12 cellular contexts compared by ENCODE assay signal in the genomic region with DNA sequence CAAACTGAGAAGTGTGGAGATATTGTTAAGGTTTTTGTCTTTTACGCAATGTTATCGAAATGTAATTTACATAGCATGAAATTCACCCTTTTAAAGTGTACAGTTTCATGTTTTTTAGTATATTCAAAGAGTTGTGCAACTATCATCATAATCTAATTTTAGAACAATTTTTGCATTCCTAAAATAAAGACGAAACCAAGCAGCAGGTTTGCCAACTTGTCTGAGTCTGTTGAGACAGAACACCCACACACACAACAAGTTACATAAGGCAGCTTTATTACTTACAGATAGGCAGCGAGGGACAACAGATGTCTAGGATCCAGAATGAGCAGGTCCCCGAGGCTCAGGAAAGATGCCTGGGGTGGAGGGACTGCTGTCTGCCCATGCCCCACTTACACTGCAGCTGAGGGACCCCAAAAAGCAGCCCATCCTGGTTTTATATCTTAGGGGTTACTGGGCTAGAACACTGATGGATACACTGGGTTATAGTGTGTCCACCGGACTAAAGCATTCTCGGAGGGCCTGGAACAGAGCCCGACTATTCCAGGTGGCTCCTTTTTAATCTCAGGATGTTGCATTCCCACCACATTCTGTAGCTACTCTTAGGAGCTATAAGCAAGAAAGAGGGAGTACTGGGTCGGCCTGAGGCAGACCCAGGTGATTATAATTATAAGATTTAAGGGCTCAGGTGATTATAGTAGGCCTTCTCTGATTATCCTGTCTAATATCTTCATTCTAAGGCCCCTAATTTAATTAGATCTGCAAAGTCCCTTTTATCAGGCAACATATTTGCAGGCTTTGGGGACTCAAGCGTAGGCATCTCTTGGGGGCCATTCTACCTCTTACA.
DNase-seq lines count a peak whose midpoint lies in the region; ATAC-seq and TF ChIP-seq lines count a peak whose summit lies in the region.
"Had no signal": no experiment of that assay in that cellular context is flagged by ENCODE, and none has a peak within 500 bp of the region (broad histone marks: within the 10 kb centered on the region; RNA-seq: fewer than 3 reads in every experiment).

No MANE protein-coding gene starts in this region.

- H3K4me1 ChIP-seq in A673 (ENCODE audit: insufficient read depth, low read length, poor library complexity, severe bottlenecking) (peaks cover 18% of the 10 kb centered on the region), SK-N-SH (ENCODE audit: control insufficient read depth in 1 of 2, insufficient read depth in 2 of 2, low read depth in 1 of 2, low read length in 1 of 2) (peaks cover 0 to 3% of the 10 kb centered on the region in 2 experiments; a peak in 2 of 4 replicates)

- H3K9me3 ChIP-seq in A673 (ENCODE audit: low read depth, low read length, poor library complexity, severe bottlenecking) (no peaks in the 10 kb centered on the region), SK-N-SH (no peaks in the 10 kb centered on the region)

- intact Hi-C loops in A673 (cut with micrococcal nuclease; ENCODE audit: unreplicated experiment): loop anchor here (10.0 kb wide), 1 partner anchor 234 kb away; no protein-coding TSS in a partner anchor

- H3K27me3 ChIP-seq in A673 (replicated peaks; ENCODE audit: insufficient read depth, low read depth, low read length, poor library complexity) (no peaks in the 10 kb centered on the region), SK-N-SH (ENCODE audit: insufficient read depth) (no peaks in the 10 kb centered on the region)

- no peak for ATAC-seq in HG02588 (IDR thresholded peaks at IDR 0.05; ENCODE audit: unreplicated experiment)
- ATAC-seq in GM21515 (IDR thresholded peaks at IDR 0.05; ENCODE audit: unreplicated experiment): no peak
- no peak for ATAC-seq in HG03521 (IDR thresholded peaks at IDR 0.05; ENCODE audit: unreplicated experiment)

- H3K27ac ChIP-seq in A673 (ENCODE audit: low read depth, low read length, poor library complexity, severe bottlenecking) (peak overlapping the region; percentile 1), SK-N-SH (ENCODE audit: low read depth in 2 of 2, low read length in 1 of 2) (peak overlapping the region in 1 of 2 experiments; percentile 12; a peak in 1 of 4 replicates)

- no peak overlapping the region for H3K9ac ChIP-seq in SK-N-SH

- TF ChIP-seq RAD21 in SK-N-SH (IDR thresholded peaks at IDR 0.05; ENCODE audit: low read length): no peak

- H3K4me3 ChIP-seq in A673 (ENCODE audit: low read depth, low read length, poor library complexity, severe bottlenecking) (no peak overlapping the region), SK-N-SH (ENCODE audit: low read depth in 2 of 2, low read length in 1 of 2) (no peak overlapping the region)

- POLR2A ChIA-PET in A673 (lab: Charles Lee; ENCODE audit: low non-redundant PET) (no interaction called here), SK-N-SH (lab: Yijun Ruan, JAX) (no interaction called here)

- peak overlapping the region; percentile 27; the same call in 1 of the 2 replicates for H2AFZ ChIP-seq in SK-N-SH (ENCODE audit: low read depth)

- TF ChIP-seq CTCF in A673 (conservative IDR thresholded peaks at IDR 0.05; ENCODE audit: low read depth, low read length): no peak
- TF ChIP-seq CTCF in SK-N-SH (IDR thresholded peaks at IDR 0.05): no peak

- DNase-seq in A673 (ENCODE audit: low spot score): peak; percentile 40
- DNase-seq in G401 (ENCODE audit: low spot score): peak; percentile 89
- no peak for DNase-seq in SK-N-SH
- peak; percentile 91 for DNase-seq in fibroblast of peridontal ligament (ENCODE audit: extremely low read depth)
- DNase-seq in hepatic stellate cell (ENCODE audit: low spot score): no peak
- DNase-seq: activated CD4-positive, alpha-beta T cell treated with anti-CD3 and anti-CD28 coated beads, Interleukin-2, amount 50 U/mL, for 48 hours; AML-193; aorta; effector CD8-positive, alpha-beta T cell had no signal

- no peak overlapping the region for H3K4me2 ChIP-seq in SK-N-SH

- H3K9me2 ChIP-seq in SK-N-SH: no peaks in the 10 kb centered on the region

- H3K36me3 ChIP-seq in A673 (ENCODE audit: insufficient read depth, low read length, poor library complexity, severe bottlenecking) (no peaks in the 10 kb centered on the region), SK-N-SH (replicated peaks in 1 of 2; ENCODE audit: control insufficient read depth in 1 of 2, insufficient read depth in 2 of 2, low read length in 1 of 2) (no peaks in the 10 kb centered on the region)

- in situ Hi-C loops in G401 (cut with HindIII; ENCODE audit: low sequenced_read_pairs): no loop called here

- no peaks in the 10 kb centered on the region for H4K20me1 ChIP-seq in SK-N-SH (ENCODE audit: insufficient read depth)

- 58% methylated on average over 10 of the region's 10 CpGs for WGBS in SK-N-SH (ENCODE audit: low lambda C conversion rate)

- H3F3A ChIP-seq in SK-N-SH (replicated peaks; ENCODE audit: insufficient read depth): no peaks in the 10 kb centered on the region

- CTCF ChIA-PET in A673 (lab: Charles Lee) (no interaction called here), SK-N-SH (lab: Yijun Ruan, JAX) (interaction anchor here (1.0 kb wide), 1 partner anchor 10 kb away, joined by 3 read pairs; no protein-coding TSS in a partner anchor)

- no peaks in the 10 kb centered on the region for H3K79me2 ChIP-seq in SK-N-SH (ENCODE audit: insufficient read depth)

- no peak for TF ChIP-seq EP300 in SK-N-SH (IDR thresholded peaks at IDR 0.05; ENCODE audit: borderline replicate concordance in 1 of 2, low read depth in 1 of 2, low read length in 1 of 2)

- no TSS peak for BruUV-seq in A673 (replicated peaks; lab: Mats Ljungman, UMichigan)

TF ChIP-seq in SK-N-SH, 30 proteins besides CTCF, POLR2A, EP300 and RAD21:
- TF ChIP-seq TCF12 (IDR thresholded peaks at IDR 0.05): 0 out of 2 replicates have a peak, but pooled peaks have one; percentile 18
- TF ChIP-seq ELF1 (IDR thresholded peaks at IDR 0.05): no peak
- TF ChIP-seq NFIC (IDR thresholded peaks at IDR 0.05; ENCODE audit: borderline replicate concordance): no peak
- TF ChIP-seq NRF1 (IDR thresholded peaks at IDR 0.05; ENCODE audit: low read depth, low read length): no peak

Comparison
In these comparisons a context has a peak if more than half of its experiments do, and no peak if none do; other contexts are left out.
1. DNase-seq: peak in A673 (single experiment), G401 (single experiment) and fibroblast of peridontal ligament (single experiment); none in SK-N-SH (single experiment) and hepatic stellate cell (single experiment).